ENCODE assay signal across 2 cellular contexts in the genomic region with DNA sequence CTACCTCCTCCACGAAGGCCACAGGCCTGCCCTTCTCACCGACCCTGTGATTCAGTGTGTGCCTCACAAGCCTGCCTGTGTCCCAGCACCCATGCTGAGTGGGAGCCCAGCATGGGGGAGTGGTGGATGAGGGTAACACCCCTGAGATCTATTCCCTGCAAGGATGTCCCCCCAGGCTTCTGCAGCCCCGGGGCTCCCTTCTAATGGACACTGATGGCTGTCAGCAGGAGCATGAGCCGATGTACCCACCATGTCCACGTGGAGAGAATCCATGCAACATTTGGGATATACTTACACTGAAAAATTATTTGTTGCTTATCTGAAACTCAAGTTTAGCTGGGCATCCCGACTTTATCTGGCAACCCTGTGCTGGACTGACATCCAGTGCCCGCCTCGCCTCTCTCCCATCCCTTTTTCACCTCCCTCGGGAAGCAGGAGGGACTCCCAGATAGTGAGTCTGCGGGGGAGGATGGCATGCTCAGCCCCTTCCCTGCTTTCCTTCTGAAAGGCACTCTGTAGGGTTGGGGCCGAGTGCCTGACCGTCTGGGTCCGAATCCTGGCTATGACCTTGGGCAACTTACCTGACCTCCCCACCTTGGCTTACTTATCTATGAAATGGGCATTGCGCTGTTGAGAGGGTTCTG.
TF ChIP-seq lines count a peak whose summit lies in the region.

No MANE protein-coding gene starts in this region.

TF ChIP-seq in IMR-90, 13 proteins besides CTCF, POLR2A, EP300 and RAD21:
- TF ChIP-seq SMC3 (IDR thresholded peaks at IDR 0.05; ENCODE audit: low read depth, low read length) (no peak), BHLHE40 (IDR thresholded peaks at IDR 0.05; ENCODE audit: low read depth, low read length) (no peak), NFE2L2 (IDR thresholded peaks at IDR 0.05; ENCODE audit: low read depth, low read length) (no peak), RFX5 (IDR thresholded peaks at IDR 0.05; ENCODE audit: low read depth, low read length) (no peak), MAZ (IDR thresholded peaks at IDR 0.05; ENCODE audit: borderline replicate concordance, low read depth, low read length) (no peak), RCOR1 (IDR thresholded peaks at IDR 0.05; ENCODE audit: insufficient replicate concordance, low read length) (no peak)
- TF ChIP-seq, protein P1, sequence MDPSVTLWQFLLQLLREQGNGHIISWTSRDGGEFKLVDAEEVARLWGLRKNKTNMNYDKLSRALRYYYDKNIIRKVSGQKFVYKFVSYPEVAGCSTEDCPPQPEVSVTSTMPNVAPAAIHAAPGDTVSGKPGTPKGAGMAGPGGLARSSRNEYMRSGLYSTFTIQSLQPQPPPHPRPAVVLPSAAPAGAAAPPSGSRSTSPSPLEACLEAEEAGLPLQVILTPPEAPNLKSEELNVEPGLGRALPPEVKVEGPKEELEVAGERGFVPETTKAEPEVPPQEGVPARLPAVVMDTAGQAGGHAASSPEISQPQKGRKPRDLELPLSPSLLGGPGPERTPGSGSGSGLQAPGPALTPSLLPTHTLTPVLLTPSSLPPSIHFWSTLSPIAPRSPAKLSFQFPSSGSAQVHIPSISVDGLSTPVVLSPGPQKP (IDR thresholded peaks at IDR 0.05; ENCODE audit: borderline replicate concordance, low read depth, low read length), result no peak

TF ChIP-seq in K562, 482 proteins besides CTCF, POLR2A, EP300 and RAD21:
- no peak for TF ChIP-seq ZNF561 (CRISPR knock-in tag; conservative IDR thresholded peaks at IDR 0.05)
- no peak for TF ChIP-seq CBX1 (IDR thresholded peaks at IDR 0.05; ENCODE audit: low read depth)
- TF ChIP-seq POLR3A (IDR thresholded peaks at IDR 0.05; ENCODE audit: borderline replicate concordance, extremely low read depth, insufficient read depth, insufficient read length), result no peak
- no peak for TF ChIP-seq ZNF354B (CRISPR knock-in tag; IDR thresholded peaks at IDR 0.05)
- TF ChIP-seq ZC3H8 (IDR thresholded peaks at IDR 0.05), result no peak
- TF ChIP-seq MYC (IDR thresholded peaks at IDR 0.05; ENCODE audit: low read depth, low read length), result no peak
- no peak for TF ChIP-seq MYC (CRISPR knock-in tag; IDR thresholded peaks at IDR 0.05; ENCODE audit: borderline replicate concordance, low read depth)
- 0 out of 2 replicates have a peak, but pooled peaks have one; percentile 21 for TF ChIP-seq ESRRA (IDR thresholded peaks at IDR 0.05; ENCODE audit: borderline replicate concordance, low read depth)
- no peak for TF ChIP-seq ZFPM2 (CRISPR knock-in tag; IDR thresholded peaks at IDR 0.05)
- TF ChIP-seq LCOR (CRISPR knock-in tag; IDR thresholded peaks at IDR 0.05), result no peak
